ENCODE assay signal across 8 cellular contexts in genomic region chr11:61969838-61970452, GRCh38. TPM values are rescaled to one million over a fixed set of nuclear protein-coding genes. Genes with fewer than 3 reads are reported as not detected.
DNase-seq lines count a peak whose midpoint lies in the region; ATAC-seq lines count a peak whose summit lies in the region.

No MANE protein-coding gene starts in this region.

- H3K23ac ChIP-seq in neuronal stem cell (ENCODE audit: low read depth, low read length, poor library complexity) = no peak overlapping the region

- no peak overlapping the region for H3K18ac ChIP-seq in neuronal stem cell (ENCODE audit: low read length)

- H4K8ac ChIP-seq in neuronal stem cell (ENCODE audit: low read depth, low read length) = no peak overlapping the region

- DNase-seq in HCEC 1CT (peak; percentile 94), SJSA1 (ENCODE audit: low read depth in 1 of 2, low spot score in 2 of 2) (peak in 1 of 2 experiments; percentile 67), fibroblast of peridontal ligament (ENCODE audit: extremely low read depth) (peak; percentile 91), neuronal stem cell (ENCODE audit: low spot score) (no peak), NCI-H1417 treated with DMSO at 0.1 percent for 48 hours (lab: John Stamatoyannopoulos, UW) (no peak), NCI-H524 (lab: John Stamatoyannopoulos, UW) (no peak)

- no peak overlapping the region for H2BK12ac ChIP-seq in neuronal stem cell (ENCODE audit: low read length)

- no peak overlapping the region for H3K14ac ChIP-seq in neuronal stem cell (ENCODE audit: low read length)

- H3K27ac ChIP-seq in SJSA1 (peak overlapping the region; percentile 98), skeletal muscle tissue (ENCODE audit: low read depth, low read length) (peak overlapping the region; percentile 87), neuronal stem cell (replicated peaks; ENCODE audit: low read length) (no peak overlapping the region)

- no peak overlapping the region for H2BK15ac ChIP-seq in neuronal stem cell (ENCODE audit: low read length)

- H2AFZ ChIP-seq in neuronal stem cell (ENCODE audit: low read length) = no peak overlapping the region

- H4K91ac ChIP-seq in neuronal stem cell (ENCODE audit: low read depth, low read length, poor library complexity) = no peak overlapping the region

- H3K9me3 ChIP-seq in SJSA1 (replicated peaks) (no peaks in the 10 kb centered on the region), skeletal muscle tissue (ENCODE audit: control insufficient read depth in 3 of 3, low read length in 3 of 3) (no peaks in the 10 kb centered on the region), neuronal stem cell (replicated peaks in 1 of 2; ENCODE audit: control insufficient read depth in 2 of 2, insufficient read depth in 1 of 2, low read depth in 1 of 2, low read length in 2 of 2) (no peaks in the 10 kb centered on the region)

- H3K4me1 ChIP-seq in SJSA1 (replicated peaks) (peaks cover 66% of the 10 kb centered on the region), skeletal muscle tissue (ENCODE audit: control insufficient read depth in 3 of 3, insufficient read depth in 3 of 3, low read length in 3 of 3) (peaks cover 51 to 61% (median 53%) of the 10 kb centered on the region in 3 donors), neuronal stem cell (ENCODE audit: control insufficient read depth in 2 of 2, insufficient read depth in 1 of 2, low read depth in 1 of 2, low read length in 2 of 2) (peaks cover 20 to 23% of the 10 kb centered on the region in 2 donors)

- H3K27me3 ChIP-seq in SJSA1 (replicated peaks) (no peaks in the 10 kb centered on the region), skeletal muscle tissue (ENCODE audit: control insufficient read depth in 3 of 3, insufficient read depth in 3 of 3, low read length in 3 of 3) (no peaks in the 10 kb centered on the region), neuronal stem cell (ENCODE audit: control insufficient read depth in 3 of 3, insufficient read depth in 3 of 3, low read depth in 1 of 3, low read length in 3 of 3) (no peaks in the 10 kb centered on the region)

- no CpG with 5 or more reads among the region's 1 CpG for WGBS in neuronal stem cell (ENCODE audit: extremely low coverage in 2 of 2, insufficient read length in 2 of 2, insufficient replicate concordance in 1 of 2), 2 donors

- ATAC-seq in GM18858 (IDR thresholded peaks at IDR 0.05; ENCODE audit: unreplicated experiment) = no peak

- H3K4me3 ChIP-seq in SJSA1 (no peak overlapping the region), skeletal muscle tissue (ENCODE audit: low read length in 3 of 3) (no peak overlapping the region), neuronal stem cell (ENCODE audit: low read length in 2 of 2) (no peak overlapping the region)

- H3K4me2 ChIP-seq in neuronal stem cell (ENCODE audit: insufficient read depth, low read length, poor library complexity, severe bottlenecking) = no peak overlapping the region

- H3K79me1 ChIP-seq in neuronal stem cell (ENCODE audit: low read depth, low read length) = peaks cover 3% of the 10 kb centered on the region

- no peak overlapping the region for H2AK5ac ChIP-seq in neuronal stem cell (ENCODE audit: low read depth, low read length)

- no peak overlapping the region for H2BK5ac ChIP-seq in neuronal stem cell (ENCODE audit: low read length)

- no peak overlapping the region for H3K4ac ChIP-seq in neuronal stem cell (ENCODE audit: low read length)

- H2BK120ac ChIP-seq in neuronal stem cell (ENCODE audit: low read depth, low read length) = no peak overlapping the region

- H3K36me3 ChIP-seq in SJSA1 (peaks cover 25% of the 10 kb centered on the region), skeletal muscle tissue (ENCODE audit: control insufficient read depth in 3 of 3, insufficient read depth in 3 of 3, low read length in 3 of 3) (peaks cover 3 to 8% (median 7%) of the 10 kb centered on the region in 3 donors), neuronal stem cell (replicated peaks in 1 of 2; ENCODE audit: control insufficient read depth in 2 of 2, insufficient read depth in 2 of 2, low read length in 2 of 2) (peaks cover 1 to 14% of the 10 kb centered on the region in 2 donors)

- peak overlapping the region in 1 of 3 donors; percentile 6 for H3K9ac ChIP-seq in skeletal muscle tissue (ENCODE audit: low read depth in 1 of 3, low read length in 3 of 3)
- H3K9ac ChIP-seq in neuronal stem cell (ENCODE audit: low read depth, low read length, poor library complexity) = no peak overlapping the region

RNA-seq across cellular contexts. Expression of gene FTH1, which starts 2.5 kb away (rescaled TPM):
- 603 and 707 TPM in 2 replicates for total RNA-seq in SJSA1 (2014; rRNA removed; shearing (Covaris generic))
- 276 TPM for total RNA-seq in skeletal muscle tissue
- polyA plus RNA-seq in neuronal stem cell (2013, experiment 1 of 2) = 1,611 TPM
- polyA plus RNA-seq in neuronal stem cell (2013, experiment 2 of 2) = 1,599 TPM

RNA-seq across cellular contexts. Expression of gene BEST1, which starts 19.8 kb away (rescaled TPM):
- total RNA-seq in SJSA1 (2014; rRNA removed; shearing (Covaris generic)) = 0.74 TPM in 1 of 2 replicates, not detected in the other
- 2.1 TPM for total RNA-seq in skeletal muscle tissue
- polyA plus RNA-seq in neuronal stem cell (2013, experiment 1 of 2) = 0.11 TPM
- polyA plus RNA-seq in neuronal stem cell (2013, experiment 2 of 2) = 0.10 TPM

RNA-seq across cellular contexts. Expression of gene RAB3IL1, which starts 52.6 kb away (rescaled TPM):
- total RNA-seq in SJSA1 (2014; rRNA removed; shearing (Covaris generic)) = 1.8 and 3.0 TPM in 2 replicates
- 9.4 TPM for total RNA-seq in skeletal muscle tissue
- polyA plus RNA-seq in neuronal stem cell (2013, experiment 1 of 2) = 2.4 TPM
- polyA plus RNA-seq in neuronal stem cell (2013, experiment 2 of 2) = 3.5 TPM

Comparison
In these comparisons a context has a peak if more than half of its experiments do, and no peak if none do; other contexts are left out.
1. DNase-seq: peak in HCEC 1CT (single experiment) and fibroblast of peridontal ligament (single experiment); none in neuronal stem cell (single experiment), NCI-H1417 treated with DMSO at 0.1 percent for 48 hours (single experiment) and NCI-H524 (0 of 2).